14 cellular contexts compared by ENCODE assay signal in genomic region chr17:29347831-29348281, GRCh38. TPM values are rescaled to one million over a fixed set of nuclear protein-coding genes. Genes with fewer than 3 reads are reported as not detected.
DNase-seq lines count a peak whose midpoint lies in the region; ATAC-seq and TF ChIP-seq lines count a peak whose summit lies in the region.
"Had no signal": no experiment of that assay in that cellular context is flagged by ENCODE, and none has a peak within 500 bp of the region (broad histone marks: within the 10 kb centered on the region; RNA-seq: fewer than 3 reads in every experiment).

No MANE protein-coding gene starts in this region.

- 83% methylated on average over 2 of the region's 2 CpGs for WGBS in SK-N-SH (ENCODE audit: low lambda C conversion rate)

- H3K36me3 ChIP-seq in SK-N-SH (replicated peaks in 1 of 2; ENCODE audit: control insufficient read depth in 1 of 2, insufficient read depth in 2 of 2, low read length in 1 of 2), result no peaks in the 10 kb centered on the region
- H3K36me3 ChIP-seq: spleen, WERI-Rb-1 had no signal

- H3K27ac ChIP-seq in SK-N-SH (ENCODE audit: low read depth in 2 of 2, low read length in 1 of 2), result no peak overlapping the region
- H3K27ac ChIP-seq: A549, WERI-Rb-1 had no signal

- H3K9me2 ChIP-seq in SK-N-SH, result no peaks in the 10 kb centered on the region

- ATAC-seq in SK-N-SH treated with all-trans-retinoic acid at 6 μM for 48 hours, result no peak
- ATAC-seq in GM21529 (IDR thresholded peaks at IDR 0.05; ENCODE audit: unreplicated experiment), result no peak
- ATAC-seq: A549 had no signal

- no peak for TF ChIP-seq RAD21 in SK-N-SH (IDR thresholded peaks at IDR 0.05; ENCODE audit: low read length)

- peak overlapping the region; percentile 1; the same call in 1 of the 2 replicates for H2AFZ ChIP-seq in SK-N-SH (ENCODE audit: low read depth)

- POLR2A ChIA-PET in SK-N-SH (lab: Yijun Ruan, JAX), result no interaction called here

- no peak overlapping the region for H3K4me2 ChIP-seq in SK-N-SH
- H3K4me2 ChIP-seq: A549 had no signal

- no peak for TF ChIP-seq EP300 in SK-N-SH (IDR thresholded peaks at IDR 0.05; ENCODE audit: borderline replicate concordance in 1 of 2, low read depth in 1 of 2, low read length in 1 of 2)

- H3K27me3 ChIP-seq in SK-N-SH (ENCODE audit: insufficient read depth), result peaks cover 10% of the 10 kb centered on the region; the same call in 1 of the 2 replicates
- H3K27me3 ChIP-seq: spleen had no signal

- no peak for DNase-seq in SK-N-SH
- peak; percentile 74 for DNase-seq in RPMI7951 (ENCODE audit: low read depth)
- peak; percentile 54 for DNase-seq in fibroblast of pulmonary artery (ENCODE audit: low read depth)
- no peak for DNase-seq in retina
- DNase-seq in NCI-H2029 treated with DMSO at 0.1 percent for 48 hours (lab: John Stamatoyannopoulos, UW), result no peak
- no peak for DNase-seq in middle frontal gyrus (ENCODE audit: extremely low spot score, low spot score)
- DNase-seq: DMS 273 treated with DMSO at 0.1 percent for 48 hours, erythroblast, NCI-H2107, spleen, WERI-Rb-1 had no signal

- no peak for TF ChIP-seq CTCF in SK-N-SH (IDR thresholded peaks at IDR 0.05)
- no peak for TF ChIP-seq CTCF in fibroblast of pulmonary artery (IDR thresholded peaks at IDR 0.05; ENCODE audit: low read length, missing control alignments)

- no peaks in the 10 kb centered on the region for H3K79me2 ChIP-seq in SK-N-SH (ENCODE audit: insufficient read depth)

- no peaks in the 10 kb centered on the region for H3K4me1 ChIP-seq in SK-N-SH (ENCODE audit: control insufficient read depth in 1 of 2, insufficient read depth in 2 of 2, low read depth in 1 of 2, low read length in 1 of 2)
- H3K4me1 ChIP-seq: A549, spleen had no signal

- H3K9me3 ChIP-seq in SK-N-SH, result no peaks in the 10 kb centered on the region
- H3K9me3 ChIP-seq: A549, spleen had no signal

- H3K4me3 ChIP-seq in SK-N-SH (ENCODE audit: low read depth in 2 of 2, low read length in 1 of 2), result no peak overlapping the region
- peak overlapping the region; percentile 13 for H3K4me3 ChIP-seq in fibroblast of pulmonary artery (replicated peaks; ENCODE audit: low read depth, low read length)
- H3K4me3 ChIP-seq: A549 had no signal

- H3K9ac ChIP-seq in SK-N-SH, result no peak overlapping the region

- CTCF ChIA-PET in SK-N-SH (lab: Yijun Ruan, JAX), result interaction anchor here (0.8 to 1.1 kb wide), 2 partner anchors 22 to 219 kb away, joined by 3 read pairs; partner anchors contain the start of gene ABHD15

- H3F3A ChIP-seq in SK-N-SH (replicated peaks; ENCODE audit: insufficient read depth), result peaks cover 4% of the 10 kb centered on the region

- H4K20me1 ChIP-seq in SK-N-SH (ENCODE audit: insufficient read depth), result no peaks in the 10 kb centered on the region

TF ChIP-seq in SK-N-SH, 30 proteins besides CTCF, POLR2A, EP300 and RAD21 (continues in another document):
- TF ChIP-seq YY1 (IDR thresholded peaks at IDR 0.05; ENCODE audit: low read depth), result no peak
- no peak for TF ChIP-seq GABPA (IDR thresholded peaks at IDR 0.05; ENCODE audit: low read depth)
- TF ChIP-seq USF2 (IDR thresholded peaks at IDR 0.05; ENCODE audit: borderline replicate concordance, low read depth, low read length), result no peak
- TF ChIP-seq TAF1 (IDR thresholded peaks at IDR 0.05; ENCODE audit: borderline replicate concordance, low read depth, low read length), result no peak
- TF ChIP-seq RCOR1 (IDR thresholded peaks at IDR 0.05; ENCODE audit: low read length), result no peak
- no peak for TF ChIP-seq EZH2phosphoT487 (IDR thresholded peaks at IDR 0.05; ENCODE audit: borderline replicate concordance, low read depth)
- no peak for TF ChIP-seq ELF1 (IDR thresholded peaks at IDR 0.05)
- TF ChIP-seq RXRA (IDR thresholded peaks at IDR 0.05; ENCODE audit: borderline replicate concordance, low read depth), result no peak
- no peak for TF ChIP-seq SMC3 (IDR thresholded peaks at IDR 0.05; ENCODE audit: low read depth, low read length)
- TF ChIP-seq RFX5 (IDR thresholded peaks at IDR 0.05; ENCODE audit: low read length), result no peak
- TF ChIP-seq MEF2A (IDR thresholded peaks at IDR 0.05; ENCODE audit: borderline replicate concordance, low read depth), result no peak

TF ChIP-seq in SK-N-SH treated with all-trans-retinoic acid at 6 μM for 48 hours, 23 proteins besides CTCF, POLR2A, EP300 and RAD21:
- TF ChIP-seq PPARA (CRISPR knock-in tag; IDR thresholded peaks at IDR 0.05; ENCODE audit: borderline replicate concordance), result no peak
TF ChIP-seq in SK-N-SH treated with all-trans-retinoic acid at 6 μM for 48 hours: peak in this region for 0.

RNA-seq across cellular contexts. Expression of gene TAOK1, which starts 42.3 kb away (rescaled TPM):
- polyA plus RNA-seq in SK-N-SH (2012; rRNA removed), result 5.9 and 7.4 TPM in 2 replicates
- polyA plus RNA-seq in SK-N-SH (2012; cell fraction: cytosol; rRNA removed), result 9.7 and 11.9 TPM in 2 replicates
- 5.4 and 12.3 TPM in 2 replicates for polyA plus RNA-seq in SK-N-SH (2012; cell fraction: nucleus; rRNA removed)
- total RNA-seq in RPMI7951 (2014; rRNA removed; shearing (Covaris generic)), result 25.7 and 30.2 TPM in 2 replicates

RNA-seq across cellular contexts. Expression of gene NUFIP2, which starts 53.9 kb away (rescaled TPM):
- polyA plus RNA-seq in SK-N-SH (2012; rRNA removed), result 9.0 and 11.4 TPM in 2 replicates
- 6.2 and 6.3 TPM in 2 replicates for polyA plus RNA-seq in SK-N-SH (2012; cell fraction: cytosol; rRNA removed)
- polyA plus RNA-seq in SK-N-SH (2012; cell fraction: nucleus; rRNA removed), result 4.1 and 10.9 TPM in 2 replicates
- 22.6 and 30.3 TPM in 2 replicates for total RNA-seq in RPMI7951 (2014; rRNA removed; shearing (Covaris generic))

Comparison
In these comparisons a context has a peak if more than half of its experiments do, and no peak if none do; other contexts are left out.
1. DNase-seq: peak in RPMI7951 (single experiment) and fibroblast of pulmonary artery (single experiment); none in SK-N-SH (single experiment), retina (single experiment), NCI-H2029 treated with DMSO at 0.1 percent for 48 hours (single experiment) and middle frontal gyrus (single experiment).